ENCODE assay signal across 8 cellular contexts in genomic region chr6:75602897-75603395, GRCh38. TPM values are rescaled to one million over a fixed set of nuclear protein-coding genes. Genes with fewer than 3 reads are reported as not detected.
DNase-seq lines count a peak whose midpoint lies in the region; ATAC-seq and TF ChIP-seq lines count a peak whose summit lies in the region.

No MANE protein-coding gene starts in this region.

- intact Hi-C loops in heart right ventricle (cut with DNase I) (loop anchor here in 1 of 10 donors (10.0 kb wide), 1 partner anchor 318 kb away; the partner anchor contains the start of gene TMEM30A), cardiac septum (cut with DNase I) (loop anchor here (5.0 kb wide), 2 partner anchors 144 to 321 kb away; partner anchors contain the start of genes MYO6 and TMEM30A), right cardiac atrium (cut with DNase I) (no loop called here)

- H3K27ac ChIP-seq in heart right ventricle (peak overlapping the region; percentile 95 to 99 (median 98)), WERI-Rb-1 (peak overlapping the region; percentile 98), right cardiac atrium (ENCODE audit: low read length) (peak overlapping the region; percentile 96), skin epidermis (peak overlapping the region in 20 of 21 experiments; percentile 92 to 100 (median 98))

- ATAC-seq in heart right ventricle (peak in 2 of 8 donors; percentile 5 to 13), HG02981 (IDR thresholded peaks at IDR 0.05; ENCODE audit: unreplicated experiment) (peak; percentile 15), right cardiac atrium (no peak)

- H3K27me3 ChIP-seq in heart right ventricle: no peaks in the 10 kb centered on the region
- H3K27me3 ChIP-seq in WERI-Rb-1 (ENCODE audit: insufficient read depth, low read depth, severe bottlenecking): no peaks in the 10 kb centered on the region
- no peaks in the 10 kb centered on the region for H3K27me3 ChIP-seq in right cardiac atrium (ENCODE audit: control insufficient read depth, insufficient read depth)

- TF ChIP-seq CTCF in heart right ventricle (IDR thresholded peaks at IDR 0.05) (no peak), WERI-Rb-1 (IDR thresholded peaks at IDR 0.05; ENCODE audit: low read depth, low read length) (no peak)

- H3K36me3 ChIP-seq in heart right ventricle: peaks cover 0 to 6% (median 0%) of the 10 kb centered on the region in 9 donors
- H3K36me3 ChIP-seq in WERI-Rb-1: peaks cover 9% of the 10 kb centered on the region

- H3K4me1 ChIP-seq in heart right ventricle (peaks cover 0 to 67% (median 36%) of the 10 kb centered on the region in 9 donors), right cardiac atrium (ENCODE audit: control insufficient read depth, insufficient read depth, low read length) (no peaks in the 10 kb centered on the region)

- WGBS in heart right ventricle, 2 donors: 6 to 7% methylated on average over 3 of the region's 3 CpGs
- 3% methylated on average over 3 of the region's 3 CpGs for WGBS in right cardiac atrium

- peak overlapping the region; percentile 53 to 97 (median 88) for H3K4me3 ChIP-seq in heart right ventricle
- H3K4me3 ChIP-seq in WERI-Rb-1 (ENCODE audit: low read depth, low read length): peak overlapping the region; percentile 67
- peak overlapping the region; percentile 95 for H3K4me3 ChIP-seq in right cardiac atrium (ENCODE audit: low read length)
- H3K4me3 ChIP-seq in skin epidermis: peak overlapping the region; percentile 72 to 83 (median 77)

- H3K9me3 ChIP-seq in heart right ventricle: peaks cover 0 to 5% (median 0%) of the 10 kb centered on the region in 11 donors
- H3K9me3 ChIP-seq in WERI-Rb-1 (ENCODE audit: severe bottlenecking): no peaks in the 10 kb centered on the region
- H3K9me3 ChIP-seq in right cardiac atrium (ENCODE audit: control insufficient read depth, low read length): no peaks in the 10 kb centered on the region

- DNase-seq in heart right ventricle: no peak
- no peak for DNase-seq in cardiac septum (ENCODE audit: low spot score)
- DNase-seq in WERI-Rb-1: no peak
- DNase-seq in right cardiac atrium: no peak
- DNase-seq in SKM-1 (lab: John Stamatoyannopoulos, UW; ENCODE audit: unreplicated experiment): no peak
- no peak for DNase-seq in COR-L47 (lab: John Stamatoyannopoulos, UW)

RNA-seq across cellular contexts. Expression of gene SENP6, which starts 1.3 kb away (rescaled TPM):
- 10 to 100 TPM; 48.8 to 72.5 (median 64.9) TPM for total RNA-seq in heart right ventricle
- polyA plus RNA-seq in heart right ventricle: 10 to 100 TPM; 14.1 to 35.3 TPM
- 68.0 TPM for total RNA-seq in cardiac septum
- 10 to 100 TPM; 61.1 to 76.5 (median 65.6) TPM for total RNA-seq in right cardiac atrium
- 23.0 TPM for polyA plus RNA-seq in right cardiac atrium
